8 cellular contexts compared by ENCODE assay signal in the genomic region with DNA sequence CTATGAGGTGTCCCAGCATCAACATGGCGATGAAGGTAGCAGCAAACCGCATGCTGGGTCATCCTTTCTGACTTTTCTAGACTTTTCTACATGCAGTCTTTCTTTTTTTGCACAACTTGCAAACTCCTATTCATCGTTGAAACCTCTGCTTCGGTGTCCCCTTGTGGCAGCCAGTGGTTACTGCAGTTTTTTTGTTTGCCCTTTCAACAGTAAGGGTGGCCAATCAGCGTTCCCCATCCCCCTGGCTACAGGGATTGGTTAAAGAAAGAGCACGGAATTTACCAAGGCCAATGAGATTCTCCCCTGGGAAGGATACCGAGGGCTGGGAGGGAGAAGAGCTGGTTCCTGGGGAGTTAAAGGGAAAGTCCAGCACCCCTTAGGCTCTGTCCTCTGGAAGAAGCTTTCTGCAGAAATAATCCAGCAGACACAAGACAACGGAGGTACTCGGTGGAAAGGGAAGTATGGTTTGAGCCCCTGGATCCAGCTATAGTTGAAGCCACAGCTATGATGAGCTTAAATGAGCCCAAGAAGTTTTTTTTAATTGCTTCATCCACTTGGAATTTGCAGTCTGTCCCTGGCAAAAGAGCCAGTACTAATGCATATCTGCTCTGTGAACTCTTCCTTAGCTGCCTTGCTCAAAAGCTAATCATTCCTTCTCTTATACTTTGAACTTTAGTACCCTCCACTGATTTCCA. TPM values are rescaled to one million over a fixed set of nuclear protein-coding genes. Genes with fewer than 3 reads are reported as not detected.
DNase-seq lines count a peak whose midpoint lies in the region; ATAC-seq and TF ChIP-seq lines count a peak whose summit lies in the region.

No MANE protein-coding gene starts in this region.

- DNase-seq in GM12865 (ENCODE audit: low read depth) = peak; percentile 96
- peak; percentile 91 for DNase-seq in NCI-H1436 treated with DMSO at 0.1 percent for 48 hours (lab: John Stamatoyannopoulos, UW)
- peak; percentile 82 for DNase-seq in T follicular helper cell (ENCODE audit: low read depth)
- DNase-seq in left ventricle myocardium superior = peak; percentile 84
- DNase-seq in psoas muscle = peak; percentile 89 to 92
- DNase-seq in vagina (ENCODE audit: extremely low spot score in 2 of 2) = peak in 1 of 2 donors; percentile 98

- TF ChIP-seq POLR2A in vagina (IDR thresholded peaks at IDR 0.05) = peak; percentile 56 to 60

- ATAC-seq in HG02840 (IDR thresholded peaks at IDR 0.05; ENCODE audit: low FRiP score, unreplicated experiment) (peak; percentile 67), left ventricle myocardium superior (peak; percentile 98), psoas muscle (peak; percentile 93 to 98 (median 94))

- peaks cover 22% of the 10 kb centered on the region for H3K4me1 ChIP-seq in psoas muscle
- H3K4me1 ChIP-seq in vagina = peaks cover 9% of the 10 kb centered on the region

- intact Hi-C loops in left ventricle myocardium superior (cut with micrococcal nuclease) = loop anchor here (2.0 to 10.0 kb wide), 2 partner anchors 50 to 124 kb away; a partner anchor contains a TSS
- intact Hi-C loops in psoas muscle (cut with DNase I) = no loop called here
- intact Hi-C loops in vagina (cut with DNase I) = no loop called here

- TF ChIP-seq CTCF in GM12865 (IDR thresholded peaks at IDR 0.05; ENCODE audit: insufficient read depth, low read depth, low read length, missing control alignments) (peak; percentile 84), psoas muscle (IDR thresholded peaks at IDR 0.05) (peak; percentile 91), vagina (IDR thresholded peaks at IDR 0.05) (peak; percentile 89 to 97 (median 95))

- no peaks in the 10 kb centered on the region for H3K9me3 ChIP-seq in psoas muscle
- no peaks in the 10 kb centered on the region for H3K9me3 ChIP-seq in vagina

- H3K4me3 ChIP-seq in GM12865 (ENCODE audit: low read depth, low read length) (peak overlapping the region; percentile 53), psoas muscle (peak overlapping the region; percentile 58), vagina (peak overlapping the region; percentile 12 to 19)

- H3K27ac ChIP-seq in angular gyrus (ENCODE audit: low read depth, low read length) (peak overlapping the region; percentile 59), psoas muscle (peak overlapping the region; percentile 71), vagina (peak overlapping the region; percentile 63)

- H3K27me3 ChIP-seq in psoas muscle (ENCODE audit: insufficient read depth in 3 of 3, low read length in 2 of 3) (no peaks in the 10 kb centered on the region), vagina (no peaks in the 10 kb centered on the region)

- 3 to 6% (median 4%) methylated on average over 9 of the region's 9 CpGs for WGBS in psoas muscle, 3 donors

- H3K36me3 ChIP-seq in psoas muscle (ENCODE audit: insufficient read depth in 1 of 2, low read depth in 1 of 2) = no peaks in the 10 kb centered on the region
- no peaks in the 10 kb centered on the region for H3K36me3 ChIP-seq in vagina

RNA-seq across cellular contexts. Expression of a gene that starts 5.6 kb away (rescaled TPM):
- 98.0 TPM for total RNA-seq in left ventricle myocardium superior
- total RNA-seq in psoas muscle = 100 to 1,000 TPM in 2 of 4 donors, 10 to 100 TPM in 2; 87.9 to 136 (median 112) TPM
- 100 to 1,000 TPM; 118 to 215 (median 139) TPM for polyA plus RNA-seq in psoas muscle
- 54.3 TPM for total RNA-seq in vagina

RNA-seq across cellular contexts. Expression of a gene that starts 11.9 kb away (rescaled TPM):
- total RNA-seq in left ventricle myocardium superior = 41.2 TPM
- total RNA-seq in psoas muscle = 10 to 100 TPM; 18.3 to 47.8 (median 31.7) TPM
- 10 to 100 TPM in 1 of 3 donors, 1 to 10 TPM in 2; 8.0 to 13.8 (median 9.1) TPM for polyA plus RNA-seq in psoas muscle
- total RNA-seq in vagina = 27.5 TPM

RNA-seq across cellular contexts. Expression of a gene that starts 47.1 kb away (rescaled TPM):
- 89.2 TPM for total RNA-seq in left ventricle myocardium superior
- total RNA-seq in psoas muscle = 10 to 100 TPM; 68.0 to 77.1 (median 72.1) TPM
- polyA plus RNA-seq in psoas muscle = 10 to 100 TPM; 22.7 to 40.3 (median 38.9) TPM
- 531 TPM for total RNA-seq in vagina

RNA-seq across cellular contexts. Expression of a gene that starts 54.2 kb away (rescaled TPM):
- total RNA-seq in left ventricle myocardium superior (0.57 TPM), psoas muscle (1 to 10 TPM in 1 of 4 donors, under 1 TPM in 3; 0.32 to 1.5 (median 0.43) TPM), vagina (4.4 TPM)
- polyA plus RNA-seq in psoas muscle = under 1 TPM; 0.12 to 0.57 (median 0.17) TPM

RNA-seq across cellular contexts. Expression of a gene that starts 57.5 kb away (rescaled TPM):
- total RNA-seq in left ventricle myocardium superior = 0.27 TPM
- total RNA-seq in psoas muscle = 1 to 10 TPM in 2 of 4 donors, under 1 TPM in 2; 0.50 to 8.5 (median 2.2) TPM
- 10 to 100 TPM in 1 of 3 donors, under 1 TPM in 2; 0.27 to 37.1 (median 0.35) TPM for polyA plus RNA-seq in psoas muscle
- total RNA-seq in vagina = 25.5 TPM
